ENCODE assay signal across 17 cellular contexts in the genomic region with DNA sequence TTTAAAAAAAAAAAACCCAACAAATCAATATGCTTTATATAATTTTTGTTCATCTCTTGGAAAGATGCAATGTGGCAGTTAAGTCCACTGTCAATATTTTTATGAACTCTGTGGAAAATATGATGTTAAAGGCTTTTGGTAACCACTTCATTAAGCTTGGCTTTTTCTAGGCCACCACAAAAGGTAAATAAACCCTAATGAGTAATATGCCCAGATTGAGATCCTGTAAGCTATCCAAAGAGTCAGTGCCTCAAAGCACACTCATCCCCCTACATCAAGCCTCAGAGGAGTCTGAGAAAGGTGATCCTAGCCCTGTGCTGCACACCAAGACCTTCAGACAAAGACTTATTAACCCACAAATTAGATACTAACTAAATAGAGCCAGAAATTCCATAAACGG.
DNase-seq lines count a peak whose midpoint lies in the region; ATAC-seq lines count a peak whose summit lies in the region.
"Had no signal": no experiment of that assay in that cellular context is flagged by ENCODE, and none has a peak within 500 bp of the region (broad histone marks: within the 10 kb centered on the region; RNA-seq: fewer than 3 reads in every experiment).

No MANE protein-coding gene starts in this region.

- no peak for ATAC-seq in GM18907 (IDR thresholded peaks at IDR 0.05; ENCODE audit: unreplicated experiment)
- ATAC-seq: activated CD8-positive, alpha-beta T cell treated with anti-CD3 and anti-CD28 coated beads, Interleukin-2, amount 10 ng/mL, durations not matched to agents 7 days and 5 days; body of pancreas; effector memory CD8-positive, alpha-beta T cell; right cardiac atrium had no signal

- DNase-seq in A172 (ENCODE audit: low spot score), result peak; percentile 16
- peak; percentile 41 for DNase-seq in GM03348 (ENCODE audit: low spot score)
- DNase-seq in amniotic epithelial cell (ENCODE audit: low read depth), result peak; percentile 89
- DNase-seq in glomerular visceral epithelial cell (ENCODE audit: extremely low spot score), result peak; percentile 27
- DNase-seq in activated T-cell treated with anti-CD3 and anti-CD28 coated beads, Interleukin-2, amount 50 U/mL, for 1 hour, result no peak
- no peak for DNase-seq in posterior cingulate gyrus
- DNase-seq in activated effector memory CD4-positive, alpha-beta T cell treated with Interleukin-2 at 50 U/mL for 16 hours, result no peak
- DNase-seq: 8988T; activated CD8-positive, alpha-beta T cell treated with anti-CD3 and anti-CD28 coated beads, Interleukin-2, amount 10 ng/mL, durations not matched to agents 7 days and 5 days; activated naive CD4-positive, alpha-beta T cell treated with anti-CD3 and anti-CD28 coated beads, Interleukin-2, amount 10 ng/mL, durations not matched to agents 7 days and 5 days; activated T-cell treated with anti-CD3 and anti-CD28 coated beads, Interleukin-2, amount 50 U/mL, for 24 hours; body of pancreas; effector memory CD8-positive, alpha-beta T cell; NCI-H1417; NCI-H524 treated with DMSO at 0.1 percent for 48 hours; right cardiac atrium had no signal

- intact Hi-C loops in posterior cingulate gyrus (cut with DNase I), result no loop called here

Comparison
In these comparisons a context has a peak if more than half of its experiments do, and no peak if none do; other contexts are left out.
1. DNase-seq: peak in A172 (single experiment), GM03348 (single experiment), amniotic epithelial cell (single experiment) and glomerular visceral epithelial cell (single experiment); none in activated T-cell treated with anti-CD3 and anti-CD28 coated beads, Interleukin-2, amount 50 U/mL, for 1 hour (single experiment), posterior cingulate gyrus (0 of 10) and activated effector memory CD4-positive, alpha-beta T cell treated with Interleukin-2 at 50 U/mL for 16 hours (single experiment).